In genomic region chr12:112381898-112382796, GRCh38 we compare ENCODE assay signal across 7 cellular contexts.
DNase-seq lines count a peak whose midpoint lies in the region; ATAC-seq and TF ChIP-seq lines count a peak whose summit lies in the region.

A gene with protein sequence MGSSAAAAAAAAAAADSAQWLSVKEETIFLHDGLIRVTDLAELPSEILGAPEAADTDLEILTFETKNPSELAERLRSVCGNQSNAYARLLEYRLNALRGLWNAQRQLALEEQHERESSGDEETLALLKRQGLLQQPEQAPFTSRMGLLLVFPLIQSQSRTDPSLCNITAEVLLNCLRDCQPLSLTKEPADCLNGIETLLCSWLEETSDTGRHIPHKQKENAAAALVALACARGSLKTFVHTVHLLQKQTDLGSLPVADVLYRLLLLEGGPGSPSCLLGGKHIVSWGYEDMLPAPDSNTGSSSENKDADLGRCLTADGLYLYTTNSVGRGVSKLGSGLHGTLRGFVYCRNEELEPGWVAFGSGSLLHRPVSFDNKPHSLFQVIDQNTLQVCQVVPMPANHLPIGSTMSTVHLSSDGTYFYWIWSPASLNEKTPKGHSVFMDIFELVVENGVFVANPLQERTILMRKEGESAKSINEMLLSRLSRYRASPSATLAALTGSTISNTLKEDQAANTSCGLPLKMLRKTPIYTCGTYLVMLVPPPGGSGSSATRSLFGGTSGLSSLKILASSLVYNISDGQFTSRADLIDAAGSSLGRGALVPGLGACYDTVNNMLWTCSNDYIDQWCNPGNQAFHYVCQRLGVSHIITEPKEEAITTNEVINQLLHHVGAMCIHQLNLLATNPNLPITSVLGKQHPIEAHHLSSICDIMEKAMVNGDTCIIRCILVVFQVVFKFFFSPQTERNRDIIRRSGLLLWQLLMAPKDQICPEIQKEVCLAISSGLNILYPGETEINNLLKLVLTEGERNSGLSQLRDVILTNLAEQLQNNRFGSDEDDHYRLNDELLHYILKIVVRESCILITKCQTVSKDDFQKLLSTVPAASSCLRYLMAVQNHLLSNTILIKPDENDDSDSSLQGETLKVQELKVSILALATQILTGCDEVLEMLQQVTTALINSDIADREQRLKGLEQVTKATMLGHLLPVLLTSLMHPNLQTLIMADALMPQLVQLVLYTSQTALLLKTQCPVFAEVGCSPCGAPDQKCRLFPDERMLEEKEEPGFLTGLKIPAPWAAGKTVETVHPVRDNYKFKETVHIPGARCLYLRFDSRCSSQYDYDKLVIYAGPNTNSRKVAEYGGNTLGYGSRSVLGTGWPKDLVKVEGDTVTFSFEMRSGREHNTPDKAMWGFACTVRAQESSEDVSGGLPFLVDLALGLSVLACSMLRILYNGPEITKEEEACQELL (N-terminal part only) (minus strand): TSS chr12:112382431. CDS start chr12:112382128, 303 bp downstream.

- peak within 1 kb of the TSS; percentile 75 for H3K4me3 ChIP-seq in retinal pigment epithelial cell (ENCODE audit: low read length)

- DNase-seq in NCI-H2081 treated with DMSO at 0.1 percent for 48 hours (lab: John Stamatoyannopoulos, UW): peak; percentile 54
- peak; percentile 72 for DNase-seq in T1000 (lab: John Stamatoyannopoulos, UW)
- peak; percentile 96 for DNase-seq in astrocyte of the hippocampus (ENCODE audit: low read depth, low spot score)
- peak; percentile 59 to 98 (median 88) for DNase-seq in hypothalamus (lab: John Stamatoyannopoulos, UW)
- DNase-seq in retinal pigment epithelial cell (ENCODE audit: low read depth): peak; percentile 53

- peak; percentile 94 for ATAC-seq in GM18511 (IDR thresholded peaks at IDR 0.05; ENCODE audit: unreplicated experiment)
- ATAC-seq in HG02981 (IDR thresholded peaks at IDR 0.05; ENCODE audit: unreplicated experiment): peak; percentile 86

- no peak for TF ChIP-seq CTCF in retinal pigment epithelial cell (conservative IDR thresholded peaks at IDR 0.05; ENCODE audit: low read depth, low read length)

Comparison
In these comparisons a context has a peak if more than half of its experiments do, and no peak if none do; other contexts are left out.
1. Peak in every context shown above with its lines: DNase-seq, ATAC-seq and H3K4me3 ChIP-seq.